In genomic region chr11:75868990-75869389, GRCh38 we compare ENCODE assay signal across 24 cellular contexts. TPM values are rescaled to one million over a fixed set of nuclear protein-coding genes. Genes with fewer than 3 reads are reported as not detected.
DNase-seq lines count a peak whose midpoint lies in the region; ATAC-seq, FAIRE-seq and TF ChIP-seq lines count a peak whose summit lies in the region.
"Had no signal": no experiment of that assay in that cellular context is flagged by ENCODE, and none has a peak within 500 bp of the region (broad histone marks: within the 10 kb centered on the region; RNA-seq: fewer than 3 reads in every experiment).

No MANE protein-coding gene starts in this region.

- peaks cover 31% of the 10 kb centered on the region for H3K4me1 ChIP-seq in cardiac muscle cell (ENCODE audit: low read depth)
- no peaks in the 10 kb centered on the region for H3K4me1 ChIP-seq in K562 (replicated peaks in 1 of 2; ENCODE audit: control insufficient read depth in 2 of 2, insufficient read depth in 2 of 2, low read length in 2 of 2)
- H3K4me1 ChIP-seq in breast epithelium, result peaks cover 0 to 14% of the 10 kb centered on the region in 2 donors

- H3K4me3 Mint-ChIP-seq in type B pancreatic cell, result no peak overlapping the region
- H3K4me3 Mint-ChIP-seq: brain had no signal

- no peaks in the 10 kb centered on the region for H3K36me3 Mint-ChIP-seq in type B pancreatic cell

- no peak for TF ChIP-seq RAD21 in K562 (CRISPR knock-in tag; conservative IDR thresholded peaks at IDR 0.05 in 1 of 2, IDR thresholded peaks at IDR 0.05 in 1 of 2)

- CTCF ChIA-PET in K562 (lab: Yijun Ruan, JAX; ENCODE audit: low intra/inter-chr PET ratio), result interaction anchor here (0.6 to 5.3 kb wide), 3 partner anchors 63 to 138 kb away, joined by 3 to 61 read pairs (median 6); no protein-coding TSS in a partner anchor

- TF ChIP-seq CTCF in cardiac muscle cell (IDR thresholded peaks at IDR 0.05; ENCODE audit: low read depth, low read length) (no peak), K562 (IDR thresholded peaks at IDR 0.05 in 2 of 3, conservative IDR thresholded peaks at IDR 0.05 in 1 of 3; ENCODE audit: insufficient read depth in 2 of 3, low read depth in 1 of 3, low read length in 3 of 3) (no peak), type B pancreatic cell (conservative IDR thresholded peaks at IDR 0.05) (no peak), breast epithelium (IDR thresholded peaks at IDR 0.05) (no peak)

- no TSS peak for BruUV-seq in K562 (replicated peaks; lab: Mats Ljungman, UMichigan)

- intact Hi-C loops in Right ventricle myocardium inferior (cut with DNase I), result loop anchor here (1.0 to 5.0 kb wide), 4 partner anchors 66 to 322 kb away; no protein-coding TSS in a partner anchor
- intact Hi-C loops in K562 (cut with micrococcal nuclease), result no loop called here
- intact Hi-C loops in breast epithelium (cut with DNase I; ENCODE audit: low total_unique reads), result loop anchor here (5.0 kb wide), 2 partner anchors 67 to 162 kb away; no protein-coding TSS in a partner anchor

- peak overlapping the region; percentile 79 for H3K27ac ChIP-seq in cardiac muscle cell
- H3K27ac ChIP-seq in K562 (ENCODE audit: extremely low read depth, low read depth, low read length), result no peak overlapping the region
- H3K27ac ChIP-seq in breast epithelium, result no peak overlapping the region
- H3K27ac ChIP-seq: psoas muscle, WERI-Rb-1 had no signal

- H3K36me3 ChIP-seq in cardiac muscle cell, result no peaks in the 10 kb centered on the region
- H3K36me3 ChIP-seq in K562 (ENCODE audit: control insufficient read depth, insufficient read depth, low read length), result no peaks in the 10 kb centered on the region
- no peaks in the 10 kb centered on the region for H3K36me3 ChIP-seq in breast epithelium
- H3K36me3 ChIP-seq: WERI-Rb-1 had no signal

- FAIRE-seq in K562 (lab: Jason Lieb, UNC), result no peak
- FAIRE-seq: D721Med, frontal cortex, urothelium cell line had no signal

- no peak overlapping the region for H3K4me2 ChIP-seq in K562 (ENCODE audit: insufficient read depth, low read length)

- H3K9me3 ChIP-seq in cardiac muscle cell (ENCODE audit: low read depth) (no peaks in the 10 kb centered on the region), K562 (replicated peaks; ENCODE audit: control insufficient read depth, insufficient read depth, low read depth, low read length) (no peaks in the 10 kb centered on the region), breast epithelium (no peaks in the 10 kb centered on the region)
- H3K9me3 ChIP-seq: mucosa of descending colon, psoas muscle had no signal

- peaks cover 30% of the 10 kb centered on the region for H3K4me1 Mint-ChIP-seq in type B pancreatic cell (ENCODE audit: unreplicated experiment)

- in situ Hi-C loops in K562 (cut with MboI), result loop anchor here (5.0 to 25.0 kb wide), 3 partner anchors 62 to 432 kb away; partner anchors contain the start of gene KLHL35

- H2AFZ ChIP-seq in K562 (ENCODE audit: low read depth, low read length), result no peak overlapping the region

- ATAC-seq in Right ventricle myocardium inferior (no peak), K562 (no peak)
- ATAC-seq: left colon, mucosa of descending colon had no signal

- 20% methylated on average over 1 of the region's 1 CpG for WGBS in K562 (ENCODE audit: insufficient coverage, low coverage, missing lambda C conversion rate)

- DNase-seq in cardiac muscle cell (ENCODE audit: low read depth in 1 of 2, low spot score in 1 of 2) (peak in 1 of 2 donors; percentile 17), Right ventricle myocardium inferior (ENCODE audit: missing footprints) (no peak), K562 (ENCODE audit: extremely low read depth in 1 of 4, low spot score in 3 of 4) (no peak), left kidney (ENCODE audit: low read depth, low spot score) (peak; percentile 50), type B pancreatic cell (ENCODE audit: extremely low spot score, unreplicated experiment) (no peak), NCI-H446 treated with DMSO at 0.1 percent for 48 hours (lab: John Stamatoyannopoulos, UW) (no peak), breast epithelium (ENCODE audit: low spot score in 2 of 2) (no peak)
- DNase-seq in activated CD4-positive, alpha-beta T cell treated with anti-CD3 and anti-CD28 coated beads, Interleukin-2, amount 50 U/mL, for 48 hours, result no peak
- DNase-seq: ACHN; activated CD4-positive, alpha-beta T cell treated with anti-CD3 and anti-CD28 coated beads, Interleukin-2, amount 50 U/mL, for 1 hour; activated CD8-positive, alpha-beta memory T cell treated with anti-CD3 and anti-CD28 coated beads, Interleukin-2, amount 50 U/mL, for 48 hours; erythroblast; GF-D8; left colon; mucosa of descending colon; NCI-H2107; NCI-H526; psoas muscle; stimulated activated CD4-positive, alpha-beta T cell treated with anti-CD3 and anti-CD28 coated beads, Interleukin-4, amount 100 ng/mL, for 1 hour; WERI-Rb-1 had no signal

- no peak for TF ChIP-seq POLR2A in K562 (conservative IDR thresholded peaks at IDR 0.05)
- no peak for TF ChIP-seq POLR2A in breast epithelium (IDR thresholded peaks at IDR 0.05)

- H3K79me2 ChIP-seq in K562 (ENCODE audit: control insufficient read depth, insufficient read depth, low read length), result peaks cover 5% of the 10 kb centered on the region; the same call in 1 of the 3 replicates

- no peaks in the 10 kb centered on the region; the same call in 1 of the 2 replicates for H4K20me1 ChIP-seq in K562 (replicated peaks; ENCODE audit: control insufficient read depth, insufficient read depth, low read length)

- H3K27ac Mint-ChIP-seq in type B pancreatic cell, result peak overlapping the region; percentile 1
- H3K27ac Mint-ChIP-seq: brain had no signal

- H3K4me3 ChIP-seq in cardiac muscle cell (no peak overlapping the region), K562 (no peak overlapping the region), breast epithelium (no peak overlapping the region)
- H3K4me3 ChIP-seq: mucosa of descending colon, psoas muscle had no signal

- no peak overlapping the region for H3K9ac ChIP-seq in K562 (ENCODE audit: insufficient read depth in 1 of 2, low read depth in 2 of 2, low read length in 2 of 2)

- no peak for TF ChIP-seq EP300 in K562 (IDR thresholded peaks at IDR 0.05; ENCODE audit: low read length)

- POLR2A ChIA-PET in K562 (lab: Yijun Ruan, JAX), result interaction anchor here (0.7 kb wide), 1 partner anchor 13 kb away, joined by 3 read pairs; no protein-coding TSS in a partner anchor

- H3K27me3 ChIP-seq in cardiac muscle cell, result no peaks in the 10 kb centered on the region
- H3K27me3 ChIP-seq in K562 (ENCODE audit: control insufficient read depth in 2 of 2, insufficient read depth in 2 of 2, low read length in 2 of 2), result no peaks in the 10 kb centered on the region
- H3K27me3 ChIP-seq in breast epithelium, result no peaks in the 10 kb centered on the region

- H3K27me3 Mint-ChIP-seq in type B pancreatic cell, result no peaks in the 10 kb centered on the region
- H3K27me3 Mint-ChIP-seq: brain had no signal

- no peaks in the 10 kb centered on the region for H3K9me3 Mint-ChIP-seq in type B pancreatic cell
- H3K9me3 Mint-ChIP-seq: brain had no signal

- H3K9me1 ChIP-seq in K562 (ENCODE audit: control insufficient read depth, insufficient read depth, low read length), result no peaks in the 10 kb centered on the region

TF ChIP-seq in K562, 482 proteins besides CTCF, POLR2A, EP300 and RAD21:
- peak; percentile 59; the same call in 1 of the 2 replicates for TF ChIP-seq HMBOX1 (IDR thresholded peaks at IDR 0.05)
- TF ChIP-seq RFX7 (CRISPR knock-in tag; IDR thresholded peaks at IDR 0.05), result no peak
TF ChIP-seq in K562: peak in this region for 1.

RNA-seq across cellular contexts. Expression of gene UVRAG, which starts 54.0 kb away (rescaled TPM):
- 22.4 and 34.0 TPM in 2 replicates for total RNA-seq in cardiac muscle cell
- polyA plus RNA-seq in cardiac muscle cell, result 21.6 and 33.3 TPM in 2 replicates
- total RNA-seq in Right ventricle myocardium inferior, result 15.1 TPM
- 37.0 and 117 TPM in 2 replicates for total RNA-seq in K562 (2011; cell fraction: chromatin; rRNA removed; ENCODE audit: low replicate concordance)
- 12.7 and 16.6 TPM in 2 replicates for total RNA-seq in K562 (2011; cell fraction: nucleolus; rRNA removed)
- 46.7 and 79.5 TPM in 2 replicates for total RNA-seq in K562 (2011; cell fraction: nucleoplasm; rRNA removed)
- total RNA-seq in K562 (2014; rRNA removed), result 10.5 and 12.3 TPM in 2 replicates
- 17.6 and 21.0 TPM in 2 replicates for total RNA-seq in K562 (2014; rRNA removed; fragmentation: Illumina TruSeq; extraction: Trizol)
- total RNA-seq in K562 (2015; rRNA removed; fragmentation: Illumina TruSeq; extraction: Trizol), result 15.8 and 17.8 TPM in 2 replicates
- 16.0 TPM in 2 replicates for total RNA-seq in K562 (2021)
- 10.2 and 12.4 TPM in 2 replicates for polyA plus RNA-seq in K562 (2011; rRNA removed)
- polyA plus RNA-seq in K562 (2011; cell fraction: cytosol; rRNA removed), result 5.0 and 6.4 TPM in 2 replicates
- polyA plus RNA-seq in K562 (2011; cell fraction: nucleus; rRNA removed), result 10.7 and 13.0 TPM in 2 replicates
- 10.5 and 10.6 TPM in 2 replicates for polyA plus RNA-seq in K562 (2012)
- polyA plus RNA-seq in K562 (2014; fragmentation: Illumina TruSeq; extraction: Trizol), result 11.0 and 13.8 TPM in 2 replicates
- 1 to 10 TPM; 3.1 to 5.2 TPM for polyA plus RNA-seq in K562 (2014; fragmentation: Nextera tagmentation; extraction: Ambion mirVana)
- polyA plus RNA-seq in K562 (2014; rRNA removed), result 9.2 and 9.4 TPM in 2 replicates
- 32.2 and 40.2 TPM in 2 replicates for polyA minus RNA-seq in K562 (2011; rRNA and poly(A)+ RNA removed)
- 6.5 and 6.9 TPM in 2 replicates for polyA minus RNA-seq in K562 (2011; cell fraction: cytosol; rRNA and poly(A)+ RNA removed)
- 31.5 and 58.0 TPM in 2 replicates for polyA minus RNA-seq in K562 (2011; cell fraction: nucleus; rRNA and poly(A)+ RNA removed)
- 20.7 and 29.5 TPM in 2 replicates for total RNA-seq in type B pancreatic cell (ENCODE audit: low replicate concordance)
- 10 to 100 TPM; 43.3 to 73.0 (median 48.9) TPM for total RNA-seq in breast epithelium
